In the genomic region with DNA sequence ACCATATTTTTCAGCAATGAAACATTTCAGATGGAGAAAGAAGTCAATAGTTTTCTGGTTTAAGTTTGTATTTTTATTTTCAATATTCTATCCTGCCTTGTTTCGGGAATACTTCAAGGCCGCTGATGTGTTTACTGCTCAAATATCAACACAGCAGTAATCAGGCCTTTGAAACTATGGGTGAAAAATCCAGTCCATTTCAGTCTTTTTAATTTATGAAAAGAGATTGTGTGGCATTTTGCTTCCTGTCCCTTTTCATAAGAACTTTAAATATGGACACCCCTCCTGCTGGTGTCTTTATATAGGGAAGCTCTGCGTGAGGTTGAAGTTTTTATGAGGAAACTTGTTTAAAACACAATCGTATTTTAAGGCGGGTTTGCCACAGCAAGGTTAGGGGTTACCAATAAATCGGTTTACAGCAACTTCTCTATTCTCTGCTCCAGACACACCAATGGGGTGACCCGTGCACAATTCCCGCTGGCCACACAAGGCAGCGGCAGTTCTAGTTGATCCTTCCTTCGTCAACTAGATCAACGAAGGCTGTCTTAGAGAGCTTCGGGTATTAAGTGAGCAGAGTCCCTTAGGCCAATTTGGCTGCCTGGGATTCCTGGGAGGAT, we compare ENCODE assay signal across 8 cellular contexts. TPM values are rescaled to one million over a fixed set of nuclear protein-coding genes. Genes with fewer than 3 reads are reported as not detected.
DNase-seq lines count a peak whose midpoint lies in the region; ATAC-seq and TF ChIP-seq lines count a peak whose summit lies in the region.

No MANE protein-coding gene starts in this region.

- 24 to 33% methylated on average over 12 of the region's 12 CpGs for WGBS in testis, 2 donors

- intact Hi-C loops in testis (cut with DNase I; ENCODE audit: low total_unique reads), result no loop called here

- TF ChIP-seq CTCF in LNCaP clone FGC (IDR thresholded peaks at IDR 0.05; ENCODE audit: control insufficient read depth, extremely low read depth, insufficient read depth) (no peak), kidney epithelial cell (IDR thresholded peaks at IDR 0.05; ENCODE audit: insufficient read depth, low read length, poor library complexity, severe bottlenecking) (no peak), testis (IDR thresholded peaks at IDR 0.05) (no peak)

- no peaks in the 10 kb centered on the region for H3K27me3 ChIP-seq in kidney epithelial cell (ENCODE audit: control insufficient read depth, insufficient read depth, low read length)
- H3K27me3 ChIP-seq in testis, result no peaks in the 10 kb centered on the region

- no peaks in the 10 kb centered on the region for H3K36me3 ChIP-seq in kidney epithelial cell (ENCODE audit: control insufficient read depth, insufficient read depth, low read length)
- H3K36me3 ChIP-seq in testis (ENCODE audit: low read depth, missing control alignments), result no peaks in the 10 kb centered on the region

- no peak for ATAC-seq in GM21619 (IDR thresholded peaks at IDR 0.05; ENCODE audit: unreplicated experiment)

- H3K9me3 ChIP-seq in testis, result no peaks in the 10 kb centered on the region

- no peak for DNase-seq in LNCaP clone FGC (ENCODE audit: low read depth)
- DNase-seq in caudate nucleus (lab: John Stamatoyannopoulos, UW), result peak in 17 of 61 donors; percentile 19 to 81 (median 67)
- DNase-seq in kidney epithelial cell (ENCODE audit: low read depth), result no peak
- peak; percentile 26 for DNase-seq in testis
- no peak for DNase-seq in T-helper 2 cell
- no peak for DNase-seq in T-helper 1 cell
- no peak for DNase-seq in NCI-H1417 treated with DMSO at 0.1 percent for 48 hours (lab: John Stamatoyannopoulos, UW)

- H3K4me3 ChIP-seq in LNCaP clone FGC (ENCODE audit: low read depth, low read length) (peak overlapping the region; percentile 75), kidney epithelial cell (ENCODE audit: low read depth, low read length) (peak overlapping the region; percentile 88), testis (peak overlapping the region in 1 of 2 donors; percentile 87)

- H3K4me1 ChIP-seq in testis, result peaks cover 5% of the 10 kb centered on the region

- TF ChIP-seq POLR2A in testis (IDR thresholded peaks at IDR 0.05), result no peak

- H3K27ac ChIP-seq in caudate nucleus (ENCODE audit: low read depth, low read length) (peak overlapping the region; percentile 93), testis (peak overlapping the region; percentile 86 to 92)

RNA-seq across cellular contexts. Expression of a gene that starts 1.2 kb away (rescaled TPM):
- total RNA-seq in kidney epithelial cell (18.5 and 21.3 TPM in 2 replicates), testis (10 to 100 TPM; 16.2 to 19.3 TPM)
- polyA plus RNA-seq in testis (ENCODE audit: insufficient read depth, low read depth, low replicate concordance), result 8.6 TPM
